7 cellular contexts compared by ENCODE assay signal in the genomic region with DNA sequence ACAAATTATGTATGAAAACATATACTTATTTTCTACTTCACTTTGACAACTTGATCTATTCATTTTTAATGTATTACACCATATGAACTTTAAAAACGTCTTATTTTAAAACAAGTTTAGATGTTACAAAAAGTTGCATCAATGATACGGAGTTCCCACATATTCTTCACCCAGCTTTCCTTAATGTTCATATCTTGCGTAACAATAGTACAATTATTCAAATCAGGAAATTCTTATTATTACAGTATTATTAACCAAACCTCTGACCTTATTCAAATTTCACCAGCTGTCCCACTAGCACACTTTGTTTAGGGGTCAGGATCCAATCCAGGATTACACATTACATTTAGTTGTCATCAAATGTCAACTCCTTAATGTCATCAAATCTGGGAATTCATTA.
"Had no signal": no experiment of that assay in that cellular context is flagged by ENCODE, and none has a peak within 500 bp of the region (broad histone marks: within the 10 kb centered on the region; RNA-seq: fewer than 3 reads in every experiment).

No MANE protein-coding gene starts in this region.

- DNase-seq: Karpas-422, KBM-7, KG1 had no signal

- FAIRE-seq: HTR-8/SVneo had no signal

- H3K27me3 Mint-ChIP-seq: IgD-negative memory B cell had no signal

- H3K9ac ChIP-seq: KMS-11 had no signal

- H3K4me2 ChIP-seq: KMS-11 had no signal

- H3K4me1 Mint-ChIP-seq: IgD-negative memory B cell had no signal

- H3K4me3 Mint-ChIP-seq: IgD-negative memory B cell had no signal

- H3K27ac Mint-ChIP-seq: IgD-negative memory B cell had no signal

- H3K27ac ChIP-seq: HL-60, KMS-11 had no signal
